ENCODE assay signal across 8 cellular contexts in genomic region chr12:122406701-122407154, GRCh38. TPM values are rescaled to one million over a fixed set of nuclear protein-coding genes. Genes with fewer than 3 reads are reported as not detected.
A peak's percentile ranks its signal among the peaks of the same experiment; 100 is the strongest.
DNase-seq lines count a peak whose midpoint lies in the region; TF ChIP-seq lines count a peak whose summit lies in the region.
"Had no signal": no experiment of that assay in that cellular context is flagged by ENCODE, and none has a peak within 500 bp of the region (broad histone marks: within the 10 kb centered on the region; RNA-seq: fewer than 3 reads in every experiment).

No MANE protein-coding gene starts in this region.

- POLR2A ChIA-PET in PC-9 (lab: Charles Lee; ENCODE audit: unreplicated experiment) = interaction anchor here (0.6 kb wide), 1 partner anchor 14 kb away, joined by 4 read pairs; no protein-coding TSS in a partner anchor

- H3K27ac ChIP-seq in PC-9 = peak overlapping the region; percentile 88
- peak overlapping the region in 1 of 2 donors; percentile 39 for H3K27ac ChIP-seq in ascending aorta

- no peak for TF ChIP-seq CTCF in PC-9 (conservative IDR thresholded peaks at IDR 0.05)
- no peak for TF ChIP-seq CTCF in fibroblast of mammary gland (conservative IDR thresholded peaks at IDR 0.05; ENCODE audit: control insufficient read depth, insufficient read depth, low read depth, low read length)
- no peak for TF ChIP-seq CTCF in ascending aorta (IDR thresholded peaks at IDR 0.05)

- BruUV-seq in PC-9 (replicated peaks; lab: Mats Ljungman, UMichigan) = no TSS peak

- no peaks in the 10 kb centered on the region for H4K20me1 ChIP-seq in PC-9 (ENCODE audit: insufficient read depth)

- H3K9ac ChIP-seq in skeletal muscle satellite cell (ENCODE audit: low read depth, low read length) = peak overlapping the region; percentile 21

- intact Hi-C loops in PC-9 (cut with micrococcal nuclease; ENCODE audit: unreplicated experiment) (no loop called here), ascending aorta (cut with DNase I) (no loop called here), posterior vena cava (cut with DNase I) (no loop called here)

- H2AFZ ChIP-seq in PC-9 = no peak overlapping the region

- H3F3A ChIP-seq in PC-9 (ENCODE audit: insufficient read depth, low read depth) = peaks cover 32% of the 10 kb centered on the region

- no peaks in the 10 kb centered on the region for H3K9me2 ChIP-seq in PC-9 (ENCODE audit: insufficient read depth)

- peaks cover 16% of the 10 kb centered on the region for H3K4me1 ChIP-seq in PC-9 (replicated peaks; ENCODE audit: insufficient read depth)
- peaks cover 24% of the 10 kb centered on the region for H3K4me1 ChIP-seq in skeletal muscle satellite cell (ENCODE audit: control insufficient read depth, insufficient read depth, low read length)
- H3K4me1 ChIP-seq in ascending aorta = peaks cover 2 to 4% of the 10 kb centered on the region in 2 donors

- H3K27me3 ChIP-seq in PC-9 (ENCODE audit: insufficient read depth, low read depth) (no peaks in the 10 kb centered on the region), skeletal muscle satellite cell (ENCODE audit: control insufficient read depth, insufficient read depth, low read length) (no peaks in the 10 kb centered on the region), ascending aorta (no peaks in the 10 kb centered on the region)

- peaks cover 82% of the 10 kb centered on the region for H3K79me2 ChIP-seq in PC-9 (ENCODE audit: low read depth)

- H3K36me3 ChIP-seq in PC-9 (ENCODE audit: low read depth) (no peaks in the 10 kb centered on the region), skeletal muscle satellite cell (ENCODE audit: insufficient read depth, low read length) (no peaks in the 10 kb centered on the region), ascending aorta (peaks cover 0 to 2% of the 10 kb centered on the region in 2 donors)

- H3K4me3 ChIP-seq in PC-9 (no peak overlapping the region), fibroblast of mammary gland (ENCODE audit: control insufficient read depth, low read depth, low read length) (no peak overlapping the region), skeletal muscle satellite cell (ENCODE audit: low read length) (no peak overlapping the region), ascending aorta (no peak overlapping the region)

- H3K9me3 ChIP-seq in PC-9 (ENCODE audit: insufficient read depth, low read depth) = no peaks in the 10 kb centered on the region
- no peaks in the 10 kb centered on the region for H3K9me3 ChIP-seq in skeletal muscle satellite cell (replicated peaks; ENCODE audit: low read length)
- no peaks in the 10 kb centered on the region for H3K9me3 ChIP-seq in ascending aorta

- DNase-seq in ELR (ENCODE audit: low read depth) = peak; percentile 22
- no peak for DNase-seq in PC-9
- peak; percentile 26 for DNase-seq in fibroblast of mammary gland (ENCODE audit: low read depth)
- no peak for DNase-seq in COR-L47 (lab: John Stamatoyannopoulos, UW)
- DNase-seq in ascending aorta (ENCODE audit: low spot score in 2 of 2) = no peak
- DNase-seq in posterior vena cava (ENCODE audit: low spot score) = no peak
- DNase-seq: activated CD4-positive, CD25-positive, alpha-beta regulatory T cell had no signal

- H3K4me2 ChIP-seq in PC-9 (peak overlapping the region; percentile 32; the same call in 1 of the 2 replicates), skeletal muscle satellite cell (ENCODE audit: low read length) (peak overlapping the region; percentile 9)

- CTCF ChIA-PET in PC-9 (lab: Charles Lee) = interaction anchor here (0.5 kb wide), 1 partner anchor 65 kb away, joined by 4 read pairs; no protein-coding TSS in a partner anchor

RNA-seq across cellular contexts. Expression of gene CLIP1, which starts 15.7 kb away (rescaled TPM):
- total RNA-seq in PC-9 (2021) (80.8 and 86.9 TPM in 2 replicates), ascending aorta (44.7 TPM), posterior vena cava (100 to 1,000 TPM; 141 to 226 TPM)
- total RNA-seq in skeletal muscle satellite cell (2012; rRNA removed) = 38.4 and 48.4 TPM in 2 replicates

Comparison
In these comparisons a context has a peak if more than half of its experiments do, and no peak if none do; other contexts are left out.
1. DNase-seq: peak in ELR (single experiment) and fibroblast of mammary gland (single experiment); none in PC-9 (0 of 2), COR-L47 (single experiment), ascending aorta (0 of 2) and posterior vena cava (single experiment).